In genomic region chr1:23020731-23021130, GRCh38 we compare ENCODE assay signal across 8 cellular contexts. TPM values are rescaled to one million over a fixed set of nuclear protein-coding genes. Genes with fewer than 3 reads are reported as not detected.
A peak's percentile ranks its signal among the peaks of the same experiment; 100 is the strongest.
DNase-seq lines count a peak whose midpoint lies in the region; ATAC-seq and TF ChIP-seq lines count a peak whose summit lies in the region.

No MANE protein-coding gene starts in this region.

- DNase-seq in CD8-positive, alpha-beta memory T cell: no peak
- DNase-seq in MM.1S (no peak), NCI-H187 (lab: John Stamatoyannopoulos, UW) (no peak), lower leg skin (ENCODE audit: low spot score in 2 of 2) (no peak), cortex of kidney (lab: John Stamatoyannopoulos, UW) (no peak)

- peaks cover 62% of the 10 kb centered on the region for H3K79me2 ChIP-seq in MM.1S (ENCODE audit: low read length)

- peak overlapping the region; percentile 72 for H3K4me2 ChIP-seq in MM.1S (ENCODE audit: low read depth, low read length)

- H4K20me1 ChIP-seq in MM.1S (ENCODE audit: insufficient read depth, low read length): no peaks in the 10 kb centered on the region

- H3K4me1 Mint-ChIP-seq in CD8-positive, alpha-beta memory T cell: peaks cover 44 to 63% (median 57%) of the 10 kb centered on the region in 3 donors
- peaks cover 64% of the 10 kb centered on the region for H3K4me1 Mint-ChIP-seq in dendritic cell treated with granulocyte-macrophage colony-stimulating factor and Interleukin-4, amounts not matched to agents 40 ng/mL and 50 ng/mL, for 4 days (ENCODE audit: low read depth)

- no peak for TF ChIP-seq POLR2A in lower leg skin (IDR thresholded peaks at IDR 0.05)

- H3K36me3 Mint-ChIP-seq in CD8-positive, alpha-beta memory T cell: peaks cover 6 to 11% (median 7%) of the 10 kb centered on the region in 3 donors
- H3K36me3 Mint-ChIP-seq in dendritic cell treated with granulocyte-macrophage colony-stimulating factor and Interleukin-4, amounts not matched to agents 40 ng/mL and 50 ng/mL, for 4 days (ENCODE audit: low read depth): peaks cover 13% of the 10 kb centered on the region

- H3K9me2 ChIP-seq in MM.1S (replicated peaks; ENCODE audit: insufficient read depth, low read length): no peaks in the 10 kb centered on the region

- H3K9ac ChIP-seq in MM.1S (ENCODE audit: low read length): peak overlapping the region; percentile 68; the same call in 1 of the 2 replicates

- TF ChIP-seq CTCF in MM.1S (IDR thresholded peaks at IDR 0.05; ENCODE audit: low read length) (no peak), lower leg skin (IDR thresholded peaks at IDR 0.05) (no peak)

- CTCF ChIA-PET in CD8-positive, alpha-beta memory T cell (lab: Charles Lee): no interaction called here

- peak overlapping the region; percentile 91 to 95 (median 94) for H3K4me3 Mint-ChIP-seq in CD8-positive, alpha-beta memory T cell
- peak overlapping the region; percentile 79 for H3K4me3 Mint-ChIP-seq in dendritic cell treated with granulocyte-macrophage colony-stimulating factor and Interleukin-4, amounts not matched to agents 40 ng/mL and 50 ng/mL, for 4 days

- H2AFZ ChIP-seq in MM.1S (ENCODE audit: low read length) (no peak overlapping the region), neuron (ENCODE audit: low read depth, low read length) (no peak overlapping the region)

- H3K36me3 ChIP-seq in CD8-positive, alpha-beta memory T cell (ENCODE audit: insufficient read depth, low read length): no peaks in the 10 kb centered on the region
- no peaks in the 10 kb centered on the region for H3K36me3 ChIP-seq in MM.1S (replicated peaks; ENCODE audit: insufficient read depth, low read length)
- H3K36me3 ChIP-seq in neuron (ENCODE audit: insufficient read depth, low read length): no peaks in the 10 kb centered on the region

- no peaks in the 10 kb centered on the region for H3F3A ChIP-seq in MM.1S (ENCODE audit: insufficient read depth, low read length)

- peaks cover 0 to 7% (median 5%) of the 10 kb centered on the region in 5 donors for H3K9me3 Mint-ChIP-seq in CD8-positive, alpha-beta memory T cell
- peaks cover 8% of the 10 kb centered on the region for H3K9me3 Mint-ChIP-seq in dendritic cell treated with granulocyte-macrophage colony-stimulating factor and Interleukin-4, amounts not matched to agents 40 ng/mL and 50 ng/mL, for 4 days

- H3K27me3 ChIP-seq in CD8-positive, alpha-beta memory T cell (ENCODE audit: insufficient read depth, low read length, poor library complexity, severe bottlenecking): no peaks in the 10 kb centered on the region
- H3K27me3 ChIP-seq in MM.1S (replicated peaks; ENCODE audit: insufficient read depth, low read length) (no peaks in the 10 kb centered on the region), neuron (ENCODE audit: insufficient read depth, low read length) (no peaks in the 10 kb centered on the region)

- peak overlapping the region in 4 of 8 donors; percentile 14 to 94 (median 89) for H3K27ac Mint-ChIP-seq in CD8-positive, alpha-beta memory T cell
- peak overlapping the region; percentile 84 for H3K27ac Mint-ChIP-seq in dendritic cell treated with granulocyte-macrophage colony-stimulating factor and Interleukin-4, amounts not matched to agents 40 ng/mL and 50 ng/mL, for 4 days

- H3K9me3 ChIP-seq in CD8-positive, alpha-beta memory T cell (ENCODE audit: low read length): peaks cover 5% of the 10 kb centered on the region
- H3K9me3 ChIP-seq in MM.1S (replicated peaks; ENCODE audit: insufficient read depth, low read length): no peaks in the 10 kb centered on the region
- peaks cover 23% of the 10 kb centered on the region for H3K9me3 ChIP-seq in neuron (ENCODE audit: low read length)

- peaks cover 10% of the 10 kb centered on the region for H3K4me1 ChIP-seq in CD8-positive, alpha-beta memory T cell (ENCODE audit: insufficient read depth, low read length)
- H3K4me1 ChIP-seq in MM.1S (ENCODE audit: low read length): no peaks in the 10 kb centered on the region; the same call in 1 of the 2 replicates
- peaks cover 3% of the 10 kb centered on the region for H3K4me1 ChIP-seq in neuron (ENCODE audit: insufficient read depth, low read length)

- WGBS in lower leg skin, 2 donors: 48 to 63% methylated on average over 3 of the region's 3 CpGs

- ATAC-seq in GM21529 (IDR thresholded peaks at IDR 0.05; ENCODE audit: unreplicated experiment): no peak

- H3K27ac ChIP-seq in CD8-positive, alpha-beta memory T cell (ENCODE audit: low read depth, low read length): peak overlapping the region; percentile 77
- H3K27ac ChIP-seq in MM.1S (ENCODE audit: low read length): no peak overlapping the region

- H3K27me3 Mint-ChIP-seq in CD8-positive, alpha-beta memory T cell: no peaks in the 10 kb centered on the region
- H3K27me3 Mint-ChIP-seq in dendritic cell treated with granulocyte-macrophage colony-stimulating factor and Interleukin-4, amounts not matched to agents 40 ng/mL and 50 ng/mL, for 4 days: no peaks in the 10 kb centered on the region

- H3K4me3 ChIP-seq in CD8-positive, alpha-beta memory T cell (ENCODE audit: low read length): peak overlapping the region; percentile 93
- H3K4me3 ChIP-seq in MM.1S (ENCODE audit: low read length): peak overlapping the region; percentile 92
- H3K4me3 ChIP-seq in neuron (ENCODE audit: low read length): peak overlapping the region; percentile 92
- no peak overlapping the region for H3K4me3 ChIP-seq in lower leg skin (ENCODE audit: low read depth, poor library complexity, severe bottlenecking)

- intact Hi-C loops in dendritic cell treated with granulocyte-macrophage colony-stimulating factor and Interleukin-4, amounts not matched to agents 40 ng/mL and 50 ng/mL, for 4 days (cut with micrococcal nuclease): no loop called here
- intact Hi-C loops in lower leg skin (cut with DNase I; ENCODE audit: low total_unique reads): no loop called here

- POLR2A ChIA-PET in CD8-positive, alpha-beta memory T cell (lab: Charles Lee): no interaction called here

RNA-seq across cellular contexts. Expression of gene KDM1A, which starts 1.5 kb away (rescaled TPM):
- 10 to 100 TPM; 57.5 to 59.9 TPM for total RNA-seq in CD8-positive, alpha-beta memory T cell
- polyA plus RNA-seq in CD8-positive, alpha-beta memory T cell: 49.4 TPM
- total RNA-seq in lower leg skin: 10 to 100 TPM; 41.5 to 52.0 (median 46.6) TPM

RNA-seq across cellular contexts. Expression of gene TEX46, which starts 5.1 kb away (rescaled TPM):
- total RNA-seq in CD8-positive, alpha-beta memory T cell: not detected
- not detected for polyA plus RNA-seq in CD8-positive, alpha-beta memory T cell
- not detected for total RNA-seq in lower leg skin

RNA-seq across cellular contexts. Expression of gene LACTBL1, which starts 48.1 kb away (rescaled TPM):
- not detected for total RNA-seq in CD8-positive, alpha-beta memory T cell
- not detected for polyA plus RNA-seq in CD8-positive, alpha-beta memory T cell
- not detected for total RNA-seq in lower leg skin
